9 cellular contexts compared by ENCODE assay signal in the genomic region with DNA sequence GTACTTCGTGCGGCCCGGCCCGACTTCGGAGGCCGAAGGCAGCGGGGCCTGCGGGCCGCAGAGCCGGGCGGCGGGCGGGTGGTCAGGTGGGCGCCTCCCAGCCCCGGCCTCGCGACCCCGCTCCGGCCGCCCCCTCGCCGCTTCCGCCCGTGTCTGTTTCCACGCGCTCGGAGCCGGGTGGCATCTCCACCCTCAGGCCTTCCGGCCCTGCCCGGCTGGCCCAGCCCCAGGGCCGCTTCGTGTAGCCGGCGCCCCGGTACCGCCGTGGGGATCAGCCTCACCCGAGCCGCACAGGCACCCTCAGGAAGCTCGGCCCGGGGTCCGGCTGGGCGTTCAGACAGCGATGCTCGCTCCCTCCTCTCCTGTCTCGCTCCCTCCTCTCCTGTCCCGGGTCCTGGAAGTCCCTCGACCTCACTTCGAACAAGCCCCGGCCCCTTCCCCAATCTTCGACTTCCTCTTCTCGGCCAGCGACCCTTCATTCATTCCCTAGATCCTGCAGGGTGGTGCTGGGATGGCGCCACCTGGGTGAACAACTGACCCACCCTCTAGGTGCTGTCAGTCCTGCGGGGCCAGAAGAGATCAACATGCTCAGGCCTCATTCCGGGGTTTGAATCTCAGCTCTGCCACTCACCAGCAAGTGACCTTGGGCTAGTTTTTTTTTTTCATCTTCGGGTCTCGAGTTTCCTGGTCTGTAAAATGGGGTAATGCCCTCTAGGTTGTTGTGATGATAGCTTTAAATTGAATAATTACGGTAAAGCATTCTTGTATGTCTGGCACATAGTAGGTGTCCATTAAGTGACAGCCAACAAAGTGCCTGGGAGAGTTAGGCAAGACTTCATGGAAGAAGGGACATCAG. TPM values are rescaled to one million over a fixed set of nuclear protein-coding genes. Genes with fewer than 3 reads are reported as not detected.
DNase-seq lines count a peak whose midpoint lies in the region; ATAC-seq and TF ChIP-seq lines count a peak whose summit lies in the region.
"Had no signal": no experiment of that assay in that cellular context is flagged by ENCODE, and none has a peak within 500 bp of the region (broad histone marks: within the 10 kb centered on the region; RNA-seq: fewer than 3 reads in every experiment).

No MANE protein-coding gene starts in this region.

- ATAC-seq in GM18858 (IDR thresholded peaks at IDR 0.05; ENCODE audit: unreplicated experiment): peak; percentile 38
- ATAC-seq in HG02981 (IDR thresholded peaks at IDR 0.05; ENCODE audit: unreplicated experiment): peak; percentile 42
- ATAC-seq in Panc1: peak; percentile 79

- no TSS peak for BruUV-seq in Panc1 (replicated peaks; lab: Mats Ljungman, UMichigan)

- H3K27ac ChIP-seq in Panc1 (ENCODE audit: low read length) (peak overlapping the region; percentile 78), skin epidermis (peak overlapping the region; percentile 78 to 98 (median 92))

- no peak for DNase-seq in AG09309 (ENCODE audit: low read depth)
- DNase-seq in Panc1 (ENCODE audit: low read depth, low spot score): no peak
- peak; percentile 27 for DNase-seq in amniotic epithelial cell (ENCODE audit: low read depth)
- DNase-seq in NCI-H2081 treated with DMSO at 0.1 percent for 48 hours (lab: John Stamatoyannopoulos, UW): no peak

- TF ChIP-seq CTCF in AG09309 (IDR thresholded peaks at IDR 0.05; ENCODE audit: control insufficient read depth, insufficient read depth, low read depth, low read length, missing control alignments) (peak; percentile 16), Panc1 (IDR thresholded peaks at IDR 0.05) (0 out of 2 replicates have a peak, but pooled peaks have one; percentile 48)

- POLR2A ChIA-PET in Panc1 (lab: Charles Lee): no interaction called here

- CTCF ChIA-PET in Panc1 (lab: Charles Lee): no interaction called here

- H3K27me3 ChIP-seq in Panc1 (ENCODE audit: control insufficient read depth, insufficient read depth, low read length) (no peaks in the 10 kb centered on the region), iPS-15b (ENCODE audit: control insufficient read depth, insufficient read depth, low read length) (no peaks in the 10 kb centered on the region)

- peak overlapping the region; percentile 66 for H3K9ac ChIP-seq in iPS-15b (ENCODE audit: low read depth, low read length)

- H3K9me3 ChIP-seq in Panc1 (ENCODE audit: control insufficient read depth, insufficient read depth, low read depth, low read length) (no peaks in the 10 kb centered on the region), iPS-15b (ENCODE audit: control insufficient read depth, insufficient read depth, low read length) (no peaks in the 10 kb centered on the region)

- intact Hi-C loops in Panc1 (cut with micrococcal nuclease; ENCODE audit: unreplicated experiment): no loop called here

- in situ Hi-C loops in Panc1 (cut with HindIII; ENCODE audit: low pct_unique_long_range_greater_than_20kb, low sequenced_read_pairs): no loop called here

- H3K36me3 ChIP-seq in Panc1 (ENCODE audit: control insufficient read depth, insufficient read depth, low read length): peaks cover 4% of the 10 kb centered on the region; the same call in 1 of the 2 replicates
- H3K36me3 ChIP-seq in iPS-15b (ENCODE audit: control insufficient read depth, insufficient read depth, low read length): peaks cover 13% of the 10 kb centered on the region

- H3K4me1 ChIP-seq in Panc1 (ENCODE audit: control insufficient read depth, insufficient read depth, low read length) (no peaks in the 10 kb centered on the region), iPS-15b (ENCODE audit: control insufficient read depth, insufficient read depth, low read length) (no peaks in the 10 kb centered on the region)

- H3K4me3 ChIP-seq in AG09309 (ENCODE audit: control insufficient read depth, low read depth, low read length) (peak overlapping the region; percentile 96), Panc1 (ENCODE audit: low read depth in 2 of 2, low read length in 2 of 2) (peak overlapping the region; percentile 72 to 74), iPS-15b (ENCODE audit: low read depth, low read length) (peak overlapping the region; percentile 79), skin epidermis (peak overlapping the region; percentile 69 to 99 (median 86))

RNA-seq across cellular contexts. Expression of a gene that starts 0.6 kb away (rescaled TPM):
- 23.9 TPM for total RNA-seq in Panc1 (2021; ENCODE audit: unreplicated experiment)
- 30.6 TPM for polyA plus RNA-seq in Panc1 (2012; ENCODE audit: insufficient read length)

RNA-seq across cellular contexts. Expression of a gene that starts 18.6 kb away (rescaled TPM):
- total RNA-seq in Panc1 (2021; ENCODE audit: unreplicated experiment): 23.1 TPM
- 31.2 TPM for polyA plus RNA-seq in Panc1 (2012; ENCODE audit: insufficient read length)

RNA-seq across cellular contexts. Expression of a gene that starts 27.6 kb away (rescaled TPM):
- 30.5 TPM for total RNA-seq in Panc1 (2021; ENCODE audit: unreplicated experiment)
- 19.1 TPM for polyA plus RNA-seq in Panc1 (2012; ENCODE audit: insufficient read length)

RNA-seq across cellular contexts. Expression of a gene that starts 27.8 kb away (rescaled TPM):
- 35.3 TPM for total RNA-seq in Panc1 (2021; ENCODE audit: unreplicated experiment)
- polyA plus RNA-seq in Panc1 (2012; ENCODE audit: insufficient read length): 31.2 TPM

RNA-seq across cellular contexts. Expression of a gene that starts 39.8 kb away (rescaled TPM):
- 0.36 TPM for total RNA-seq in Panc1 (2021; ENCODE audit: unreplicated experiment)
- polyA plus RNA-seq in Panc1 (2012; ENCODE audit: insufficient read length): 0.31 TPM
- total RNA-seq: SK-MEL-5 had no signal
